ENCODE assay signal across 12 cellular contexts in genomic region chr6:43077981-43078411, GRCh38. TPM values are rescaled to one million over a fixed set of nuclear protein-coding genes. Genes with fewer than 3 reads are reported as not detected.
DNase-seq lines count a peak whose midpoint lies in the region; TF ChIP-seq lines count a peak whose summit lies in the region.
"Had no signal": no experiment of that assay in that cellular context is flagged by ENCODE, and none has a peak within 500 bp of the region (broad histone marks: within the 10 kb centered on the region; RNA-seq: fewer than 3 reads in every experiment).

No MANE protein-coding gene starts in this region.

- no peak overlapping the region for H2BK5ac ChIP-seq in H9 (ENCODE audit: insufficient read length, low read length)

- TF ChIP-seq CTCF in H9 (conservative IDR thresholded peaks at IDR 0.05), result no peak

- H3K23ac ChIP-seq in H9 (ENCODE audit: insufficient read length, low read depth, low read length), result no peak overlapping the region

- DNase-seq in H9 (peak; percentile 34), SJCRH30 (no peak), NCI-H1930 (lab: John Stamatoyannopoulos, UW) (no peak), NCI-H2029 (lab: John Stamatoyannopoulos, UW) (no peak)
- DNase-seq in activated T-helper 2 cell treated with anti-CD3 and anti-CD28 coated beads, Interferon-gamma antibody, Interleukin-2, Interleukin-4, amounts not matched to agents 10 μg/mL and 5 μg/mL and 100 μg/mL, durations not matched to agents 14 hours and 24 hours and 36 hours (ENCODE audit: low spot score), result no peak
- DNase-seq: activated effector memory CD4-positive, alpha-beta T cell treated with anti-CD3 and anti-CD28 coated beads, Interleukin-2, amount 50 U/mL, for 16 hours; midbrain; NCI-H748 treated with DMSO at 0.1 percent for 48 hours; substantia nigra had no signal

- H3K9me3 ChIP-seq in H9 (ENCODE audit: control insufficient read depth, low read depth, low read length) (no peaks in the 10 kb centered on the region), iPS-15b (ENCODE audit: control insufficient read depth, insufficient read depth, low read length) (no peaks in the 10 kb centered on the region), SJCRH30 (replicated peaks) (no peaks in the 10 kb centered on the region)

- no peak overlapping the region for H2AFZ ChIP-seq in H9 (ENCODE audit: low read length)

- H3K23me2 ChIP-seq in H9 (ENCODE audit: insufficient read length, low read depth, low read length, poor library complexity, severe bottlenecking), result peaks cover 10% of the 10 kb centered on the region

- no peak overlapping the region for H3K9ac ChIP-seq in H9 (ENCODE audit: extremely low read depth, insufficient read length, low read length)
- no peak overlapping the region for H3K9ac ChIP-seq in iPS-15b (ENCODE audit: low read depth, low read length)
- H3K9ac ChIP-seq: KMS-11 had no signal

- H3K4me3 ChIP-seq in iPS-15b (ENCODE audit: low read depth, low read length) (peak overlapping the region; percentile 76), skin epidermis (peak overlapping the region; percentile 63 to 88 (median 82)), SJCRH30 (no peak overlapping the region)

- H4K20me1 ChIP-seq in H9 (ENCODE audit: control insufficient read depth, insufficient read depth, insufficient read length), result no peaks in the 10 kb centered on the region

- H3K36me3 Mint-ChIP-seq in H9 (ENCODE audit: insufficient read depth in 1 of 3, low read depth in 3 of 3), result peaks cover 7 to 19% (median 13%) of the 10 kb centered on the region in 3 experiments
- peaks cover 1% of the 10 kb centered on the region for H3K36me3 Mint-ChIP-seq in activated T-helper 2 cell treated with anti-CD3 and anti-CD28 coated beads, Interferon-gamma antibody, Interleukin-2, Interleukin-4, amounts not matched to agents 10 μg/mL and 5 μg/mL and 100 μg/mL, durations not matched to agents 14 hours and 24 hours and 36 hours (ENCODE audit: low read depth)

- no peak overlapping the region for H4K8ac ChIP-seq in H9 (replicated peaks; ENCODE audit: insufficient read length, low read depth, low read length)

- H2BK20ac ChIP-seq in H9 (ENCODE audit: low read depth, low read length, poor library complexity, severe bottlenecking), result no peak overlapping the region

- no peak overlapping the region for H3K4ac ChIP-seq in H9 (ENCODE audit: low read depth, low read length)

- no peak overlapping the region for H3T11ph ChIP-seq in H9 (ENCODE audit: low read length)

- H2BK15ac ChIP-seq in H9 (ENCODE audit: low read depth, low read length), result no peak overlapping the region

- H3K4me1 ChIP-seq in H9 (ENCODE audit: insufficient read depth, low read length) (peaks cover 13% of the 10 kb centered on the region), iPS-15b (ENCODE audit: control insufficient read depth, insufficient read depth, low read length) (peaks cover 19% of the 10 kb centered on the region), SJCRH30 (peaks cover 5% of the 10 kb centered on the region; the same call in 1 of the 2 replicates)

- H3K4me1 Mint-ChIP-seq in H9, result peaks cover 32 to 45% of the 10 kb centered on the region in 2 experiments
- H3K4me1 Mint-ChIP-seq in activated T-helper 2 cell treated with anti-CD3 and anti-CD28 coated beads, Interferon-gamma antibody, Interleukin-2, Interleukin-4, amounts not matched to agents 10 μg/mL and 5 μg/mL and 100 μg/mL, durations not matched to agents 14 hours and 24 hours and 36 hours (ENCODE audit: low read depth), result no peaks in the 10 kb centered on the region

- H3K79me2 ChIP-seq in H9 (ENCODE audit: insufficient read depth, low read length), result peaks cover 22% of the 10 kb centered on the region; the same call in 1 of the 2 replicates

- H3K79me1 ChIP-seq in H9 (ENCODE audit: insufficient read depth, low read depth, low read length, poor library complexity, severe bottlenecking), result peaks cover 11% of the 10 kb centered on the region

- H2BK12ac ChIP-seq in H9 (ENCODE audit: insufficient read length, low read depth, low read length), result no peak overlapping the region

- H3K14ac ChIP-seq in H9 (ENCODE audit: insufficient read depth, low read length), result no peak overlapping the region

- H3K27ac ChIP-seq in H9 (ENCODE audit: insufficient read length, low read depth, low read length) (no peak overlapping the region), skin epidermis (peak overlapping the region in 18 of 21 experiments; percentile 4 to 94 (median 84)), SJCRH30 (no peak overlapping the region)
- H3K27ac ChIP-seq: KMS-11 had no signal

- H3K4me3 Mint-ChIP-seq in H9, result peak overlapping the region; percentile 85 to 90
- peak overlapping the region; percentile 0 for H3K4me3 Mint-ChIP-seq in activated T-helper 2 cell treated with anti-CD3 and anti-CD28 coated beads, Interferon-gamma antibody, Interleukin-2, Interleukin-4, amounts not matched to agents 10 μg/mL and 5 μg/mL and 100 μg/mL, durations not matched to agents 14 hours and 24 hours and 36 hours (ENCODE audit: low read depth)

- H3K4me2 ChIP-seq in H9 (ENCODE audit: insufficient read depth, insufficient read length, low read length), result peak overlapping the region; percentile 72
- H3K4me2 ChIP-seq: KMS-11 had no signal

- intact Hi-C loops in activated T-helper 2 cell treated with anti-CD3 and anti-CD28 coated beads, Interferon-gamma antibody, Interleukin-2, Interleukin-4, amounts not matched to agents 10 μg/mL and 5 μg/mL and 100 μg/mL, durations not matched to agents 14 hours and 24 hours and 36 hours (cut with micrococcal nuclease), result no loop called here

- H2AK5ac ChIP-seq in H9 (ENCODE audit: insufficient read length, low read length), result no peak overlapping the region

- H3K36me3 ChIP-seq in iPS-15b (ENCODE audit: control insufficient read depth, insufficient read depth, low read length), result peaks cover 5% of the 10 kb centered on the region
- no peaks in the 10 kb centered on the region for H3K36me3 ChIP-seq in SJCRH30

- no peaks in the 10 kb centered on the region for H3K27me3 Mint-ChIP-seq in H9 (ENCODE audit: low read depth)
- H3K27me3 Mint-ChIP-seq in activated T-helper 2 cell treated with anti-CD3 and anti-CD28 coated beads, Interferon-gamma antibody, Interleukin-2, Interleukin-4, amounts not matched to agents 10 μg/mL and 5 μg/mL and 100 μg/mL, durations not matched to agents 14 hours and 24 hours and 36 hours (ENCODE audit: low read depth), result peaks cover 32% of the 10 kb centered on the region

- WGBS in H9 (ENCODE audit: extremely low coverage, insufficient read length, low lambda C conversion rate), result no CpG with 5 or more reads among the region's 4 CpGs

- no peak overlapping the region for H4K5ac ChIP-seq in H9 (ENCODE audit: insufficient read length, low read depth, low read length)

- peak overlapping the region; percentile 46 for H3K18ac ChIP-seq in H9 (ENCODE audit: insufficient read length, low read depth, low read length)

- H3K27me3 ChIP-seq in H9 (ENCODE audit: insufficient read depth, low read length), result no peaks in the 10 kb centered on the region
- H3K27me3 ChIP-seq in iPS-15b (ENCODE audit: control insufficient read depth, insufficient read depth, low read length), result no peaks in the 10 kb centered on the region
- no peaks in the 10 kb centered on the region for H3K27me3 ChIP-seq in SJCRH30

- no peak overlapping the region for H2BK120ac ChIP-seq in H9 (ENCODE audit: low read depth, low read length, poor library complexity, severe bottlenecking)

- H3K56ac ChIP-seq in H9 (ENCODE audit: insufficient read length, low read depth, low read length), result no peak overlapping the region

- H4K91ac ChIP-seq in H9 (ENCODE audit: insufficient read length, low read depth, low read length), result no peak overlapping the region

- H3K27ac Mint-ChIP-seq in H9, result peak overlapping the region in 1 of 3 experiments; percentile 41; a peak in 1 of 7 replicates
- no peak overlapping the region for H3K27ac Mint-ChIP-seq in activated T-helper 2 cell treated with anti-CD3 and anti-CD28 coated beads, Interferon-gamma antibody, Interleukin-2, Interleukin-4, amounts not matched to agents 10 μg/mL and 5 μg/mL and 100 μg/mL, durations not matched to agents 14 hours and 24 hours and 36 hours

- H3K9me3 Mint-ChIP-seq in H9, result no peaks in the 10 kb centered on the region
- no peaks in the 10 kb centered on the region for H3K9me3 Mint-ChIP-seq in activated T-helper 2 cell treated with anti-CD3 and anti-CD28 coated beads, Interferon-gamma antibody, Interleukin-2, Interleukin-4, amounts not matched to agents 10 μg/mL and 5 μg/mL and 100 μg/mL, durations not matched to agents 14 hours and 24 hours and 36 hours

RNA-seq across cellular contexts. Expression of gene PTK7, which starts 1.9 kb away (rescaled TPM):
- total RNA-seq in H9 (2021), result 126 and 128 TPM in 2 replicates
- total RNA-seq in activated T-helper 2 cell treated with anti-CD3 and anti-CD28 coated beads, Interferon-gamma antibody, Interleukin-2, Interleukin-4, amounts not matched to agents 10 μg/mL and 5 μg/mL and 100 μg/mL, durations not matched to agents 14 hours and 24 hours and 36 hours, result 3.7 TPM in 2 replicates
- 84.2 and 88.3 TPM in 2 replicates for total RNA-seq in SJCRH30 (2014; rRNA removed; shearing (Covaris generic))

RNA-seq across cellular contexts. Expression of gene KLC4, which starts 18.6 kb away (rescaled TPM):
- 29.7 TPM in 2 replicates for total RNA-seq in H9 (2021)
- 11.7 and 14.1 TPM in 2 replicates for total RNA-seq in activated T-helper 2 cell treated with anti-CD3 and anti-CD28 coated beads, Interferon-gamma antibody, Interleukin-2, Interleukin-4, amounts not matched to agents 10 μg/mL and 5 μg/mL and 100 μg/mL, durations not matched to agents 14 hours and 24 hours and 36 hours
- 10.5 and 13.2 TPM in 2 replicates for total RNA-seq in SJCRH30 (2014; rRNA removed; shearing (Covaris generic))

RNA-seq across cellular contexts. Expression of gene MRPL2, which starts 18.8 kb away (rescaled TPM):
- total RNA-seq in H9 (2021), result 71.9 and 74.4 TPM in 2 replicates
- total RNA-seq in activated T-helper 2 cell treated with anti-CD3 and anti-CD28 coated beads, Interferon-gamma antibody, Interleukin-2, Interleukin-4, amounts not matched to agents 10 μg/mL and 5 μg/mL and 100 μg/mL, durations not matched to agents 14 hours and 24 hours and 36 hours, result 76.0 and 76.6 TPM in 2 replicates
- 25.8 and 26.2 TPM in 2 replicates for total RNA-seq in SJCRH30 (2014; rRNA removed; shearing (Covaris generic))

RNA-seq across cellular contexts. Expression of gene CUL7, which starts 24.3 kb away (rescaled TPM):
- 23.5 and 24.5 TPM in 2 replicates for total RNA-seq in H9 (2021)
- 26.0 and 27.3 TPM in 2 replicates for total RNA-seq in activated T-helper 2 cell treated with anti-CD3 and anti-CD28 coated beads, Interferon-gamma antibody, Interleukin-2, Interleukin-4, amounts not matched to agents 10 μg/mL and 5 μg/mL and 100 μg/mL, durations not matched to agents 14 hours and 24 hours and 36 hours
- 14.8 and 15.2 TPM in 2 replicates for total RNA-seq in SJCRH30 (2014; rRNA removed; shearing (Covaris generic))

RNA-seq across cellular contexts. Expression of gene RRP36, which starts 56.6 kb away (rescaled TPM):
- 117 and 121 TPM in 2 replicates for total RNA-seq in H9 (2021)
- total RNA-seq in activated T-helper 2 cell treated with anti-CD3 and anti-CD28 coated beads, Interferon-gamma antibody, Interleukin-2, Interleukin-4, amounts not matched to agents 10 μg/mL and 5 μg/mL and 100 μg/mL, durations not matched to agents 14 hours and 24 hours and 36 hours, result 71.4 and 78.4 TPM in 2 replicates
- total RNA-seq in SJCRH30 (2014; rRNA removed; shearing (Covaris generic)), result 95.4 and 95.8 TPM in 2 replicates

Comparison
In these comparisons a context has a peak if more than half of its experiments do, and no peak if none do; other contexts are left out.
1. H3K27ac ChIP-seq: peak in skin epidermis (18 of 21); none in H9 (single experiment) and SJCRH30 (single experiment).
2. RNA of gene PTK7, which starts 1.9 kb away (total RNA-seq): 126 to 128 TPM in H9 and 84.2 to 88.3 TPM in SJCRH30; 3.7 TPM in activated T-helper 2 cell treated with anti-CD3 and anti-CD28 coated beads, Interferon-gamma antibody, Interleukin-2, Interleukin-4, amounts not matched to agents 10 μg/mL and 5 μg/mL and 100 μg/mL, durations not matched to agents 14 hours and 24 hours and 36 hours; every median in the first group is over 10 times any median in the second.